ENCODE assay signal across 21 cellular contexts in genomic region chr1:24349891-24350290, GRCh38. TPM values are rescaled to one million over a fixed set of nuclear protein-coding genes. Genes with fewer than 3 reads are reported as not detected.
DNase-seq lines count a peak whose midpoint lies in the region; ATAC-seq, FAIRE-seq and TF ChIP-seq lines count a peak whose summit lies in the region.
"Had no signal": no experiment of that assay in that cellular context is flagged by ENCODE, and none has a peak within 500 bp of the region (broad histone marks: within the 10 kb centered on the region; RNA-seq: fewer than 3 reads in every experiment).

No MANE protein-coding gene starts in this region.

- no peak overlapping the region for H3K27ac ChIP-seq in tibial artery
- H3K27ac ChIP-seq: 22Rv1, coronary artery, gastroesophageal sphincter, left lung, sigmoid colon, tibial nerve, WERI-Rb-1 had no signal

- H3K36me3 ChIP-seq in bronchial epithelial cell (ENCODE audit: control insufficient read depth, insufficient read depth, low read length) (peaks cover 33% of the 10 kb centered on the region), tibial artery (no peaks in the 10 kb centered on the region)
- H3K36me3 ChIP-seq: BE2C, gastroesophageal sphincter, left lung, sigmoid colon, tibial nerve, WERI-Rb-1 had no signal

- H3K27me3 ChIP-seq in bronchial epithelial cell (ENCODE audit: control insufficient read depth, insufficient read depth, low read length) (no peaks in the 10 kb centered on the region), tibial artery (peaks cover 0 to 17% of the 10 kb centered on the region in 2 donors)
- H3K27me3 ChIP-seq: BE2C, gastroesophageal sphincter, left lung, sigmoid colon, tibial nerve had no signal

- H3K27me3 Mint-ChIP-seq in T-helper 2 cell treated with Interferon-gamma antibody and Interleukin-4, amounts not matched to agents 5 μg/mL and 100 μg/mL, for 36 hours (ENCODE audit: low read depth): peaks cover 13% of the 10 kb centered on the region
- H3K27me3 Mint-ChIP-seq in activated CD4-positive, alpha-beta T cell treated with anti-CD3 and anti-CD28 coated beads, Interleukin-2, amount 10 ng/mL, durations not matched to agents 24 days and 14 days: peaks cover 2% of the 10 kb centered on the region
- H3K27me3 Mint-ChIP-seq in CD14-positive monocyte (ENCODE audit: low read depth in 3 of 3): peaks cover 2 to 6% (median 3%) of the 10 kb centered on the region in 3 donors

- H3K4me3 ChIP-seq in bronchial epithelial cell (ENCODE audit: low read depth, low read length): no peak overlapping the region
- no peak overlapping the region for H3K4me3 ChIP-seq in tibial artery
- H3K4me3 ChIP-seq: coronary artery, gastroesophageal sphincter, left lung, sigmoid colon, tibial nerve had no signal

- peak; percentile 37 for DNase-seq in T-helper 2 cell treated with Interferon-gamma antibody and Interleukin-4, amounts not matched to agents 5 μg/mL and 100 μg/mL, for 36 hours (ENCODE audit: low spot score)
- DNase-seq in T-helper 2 cell (no peak), bronchial epithelial cell (ENCODE audit: low read depth) (peak; percentile 87), tibial artery (no peak), CD14-positive monocyte (ENCODE audit: low spot score) (no peak)
- DNase-seq in activated CD4-positive, alpha-beta T cell treated with anti-CD3 and anti-CD28 coated beads, Interleukin-2, amount 10 ng/mL, durations not matched to agents 24 days and 14 days: no peak
- DNase-seq in stimulated activated CD4-positive, alpha-beta T cell treated with anti-CD3 and anti-CD28 coated beads, Interleukin-1b, Interleukin-23, amount 100 ng/mL, for 48 hours: peak; percentile 39
- DNase-seq: BE2C, Calu3, left lung, NCI-H1694, NCI-H446, sigmoid colon, WERI-Rb-1 had no signal

- no peaks in the 10 kb centered on the region for H3K4me1 ChIP-seq in tibial artery
- H3K4me1 ChIP-seq: BE2C, gastroesophageal sphincter, left lung, sigmoid colon, tibial nerve had no signal

- H3K4me3 Mint-ChIP-seq in T-helper 2 cell treated with Interferon-gamma antibody and Interleukin-4, amounts not matched to agents 5 μg/mL and 100 μg/mL, for 36 hours: no peak overlapping the region
- H3K4me3 Mint-ChIP-seq in activated CD4-positive, alpha-beta T cell treated with anti-CD3 and anti-CD28 coated beads, Interleukin-2, amount 10 ng/mL, durations not matched to agents 24 days and 14 days: peak overlapping the region; percentile 47
- H3K4me3 Mint-ChIP-seq in CD14-positive monocyte: no peak overlapping the region

- ATAC-seq in SK-N-SH treated with all-trans-retinoic acid at 6 μM for 48 hours: no peak
- ATAC-seq: gastroesophageal sphincter, left lung had no signal

- no peaks in the 10 kb centered on the region for H3K9me3 Mint-ChIP-seq in T-helper 2 cell treated with Interferon-gamma antibody and Interleukin-4, amounts not matched to agents 5 μg/mL and 100 μg/mL, for 36 hours
- no peaks in the 10 kb centered on the region for H3K9me3 Mint-ChIP-seq in activated CD4-positive, alpha-beta T cell treated with anti-CD3 and anti-CD28 coated beads, Interleukin-2, amount 10 ng/mL, durations not matched to agents 24 days and 14 days
- peaks cover 0 to 2% (median 0%) of the 10 kb centered on the region in 7 donors for H3K9me3 Mint-ChIP-seq in CD14-positive monocyte

- intact Hi-C loops in activated CD4-positive, alpha-beta T cell treated with anti-CD3 and anti-CD28 coated beads, Interleukin-2, amount 10 ng/mL, durations not matched to agents 24 days and 14 days (cut with micrococcal nuclease): loop anchor here (2.0 kb wide), 1 partner anchor 27 kb away; no protein-coding TSS in a partner anchor
- intact Hi-C loops in tibial artery (cut with DNase I; ENCODE audit: low total_unique reads): no loop called here
- intact Hi-C loops in CD14-positive monocyte (cut with micrococcal nuclease): no loop called here

- no peak for FAIRE-seq in bronchial epithelial cell (lab: Jason Lieb, UNC)
- FAIRE-seq: endothelial cell of umbilical vein had no signal

- no peaks in the 10 kb centered on the region for H3K9me3 ChIP-seq in tibial artery
- H3K9me3 ChIP-seq: BE2C, gastroesophageal sphincter, left lung, sigmoid colon, tibial nerve had no signal

- no peaks in the 10 kb centered on the region for H3K36me3 Mint-ChIP-seq in T-helper 2 cell treated with Interferon-gamma antibody and Interleukin-4, amounts not matched to agents 5 μg/mL and 100 μg/mL, for 36 hours (ENCODE audit: low read depth)
- H3K36me3 Mint-ChIP-seq in activated CD4-positive, alpha-beta T cell treated with anti-CD3 and anti-CD28 coated beads, Interleukin-2, amount 10 ng/mL, durations not matched to agents 24 days and 14 days (ENCODE audit: low read depth): no peaks in the 10 kb centered on the region
- no peaks in the 10 kb centered on the region for H3K36me3 Mint-ChIP-seq in CD14-positive monocyte

- peaks cover 23% of the 10 kb centered on the region for H3K4me1 Mint-ChIP-seq in T-helper 2 cell treated with Interferon-gamma antibody and Interleukin-4, amounts not matched to agents 5 μg/mL and 100 μg/mL, for 36 hours (ENCODE audit: low read depth)
- peaks cover 37% of the 10 kb centered on the region for H3K4me1 Mint-ChIP-seq in activated CD4-positive, alpha-beta T cell treated with anti-CD3 and anti-CD28 coated beads, Interleukin-2, amount 10 ng/mL, durations not matched to agents 24 days and 14 days
- H3K4me1 Mint-ChIP-seq in CD14-positive monocyte: no peaks in the 10 kb centered on the region

- TF ChIP-seq CTCF in bronchial epithelial cell (IDR thresholded peaks at IDR 0.05; ENCODE audit: insufficient read depth, low read length, severe bottlenecking): no peak
- no peak for TF ChIP-seq CTCF in tibial artery (IDR thresholded peaks at IDR 0.05)
- TF ChIP-seq CTCF in CD14-positive monocyte (IDR thresholded peaks at IDR 0.05): no peak

- peak overlapping the region; percentile 35 for H3K27ac Mint-ChIP-seq in T-helper 2 cell treated with Interferon-gamma antibody and Interleukin-4, amounts not matched to agents 5 μg/mL and 100 μg/mL, for 36 hours
- H3K27ac Mint-ChIP-seq in activated CD4-positive, alpha-beta T cell treated with anti-CD3 and anti-CD28 coated beads, Interleukin-2, amount 10 ng/mL, durations not matched to agents 24 days and 14 days: peak overlapping the region; percentile 80
- H3K27ac Mint-ChIP-seq in CD14-positive monocyte: no peak overlapping the region

TF ChIP-seq in SK-N-SH treated with all-trans-retinoic acid at 6 μM for 48 hours, 23 proteins besides CTCF, POLR2A, EP300 and RAD21:
- TF ChIP-seq ESRRG (CRISPR knock-in tag; IDR thresholded peaks at IDR 0.05) (no peak), GLIS3 (CRISPR knock-in tag; IDR thresholded peaks at IDR 0.05) (no peak), ZNF70 (CRISPR knock-in tag; IDR thresholded peaks at IDR 0.05) (no peak), PATZ1 (CRISPR knock-in tag; IDR thresholded peaks at IDR 0.05; ENCODE audit: borderline replicate concordance) (no peak), ZFP3 (CRISPR knock-in tag; IDR thresholded peaks at IDR 0.05) (no peak), TOX (CRISPR knock-in tag; IDR thresholded peaks at IDR 0.05; ENCODE audit: borderline replicate concordance) (no peak), ZC3H10 (CRISPR knock-in tag; IDR thresholded peaks at IDR 0.05) (no peak), ZNF8 (CRISPR knock-in tag; IDR thresholded peaks at IDR 0.05) (no peak), OSR1 (CRISPR knock-in tag; IDR thresholded peaks at IDR 0.05) (no peak), BACH2 (CRISPR knock-in tag; IDR thresholded peaks at IDR 0.05; ENCODE audit: borderline replicate concordance) (no peak), CSDC2 (CRISPR knock-in tag; IDR thresholded peaks at IDR 0.05) (no peak), TCF4 (CRISPR knock-in tag; IDR thresholded peaks at IDR 0.05; ENCODE audit: borderline replicate concordance) (no peak), ARNTL (CRISPR knock-in tag; IDR thresholded peaks at IDR 0.05; ENCODE audit: borderline replicate concordance, low read depth) (no peak)
TF ChIP-seq in SK-N-SH treated with all-trans-retinoic acid at 6 μM for 48 hours: peak in this region for 0.

RNA-seq across cellular contexts. Expression of gene GRHL3, which starts 30.7 kb away (rescaled TPM):
- total RNA-seq in activated CD4-positive, alpha-beta T cell treated with anti-CD3 and anti-CD28 coated beads, Interleukin-2, amount 10 ng/mL, durations not matched to agents 24 days and 14 days: not detected in 2 replicates
- 20.5 and 49.8 TPM in 2 replicates for total RNA-seq in bronchial epithelial cell
- not detected for polyA plus RNA-seq in CD14-positive monocyte
- total RNA-seq: endothelial cell of umbilical vein, M059J, sigmoid colon, tibial nerve had no signal
- polyA plus RNA-seq: endothelial cell of umbilical vein had no signal

Comparison
In these comparisons a context has a peak if more than half of its experiments do, and no peak if none do; other contexts are left out.
1. DNase-seq: peak in T-helper 2 cell treated with Interferon-gamma antibody and Interleukin-4, amounts not matched to agents 5 μg/mL and 100 μg/mL, for 36 hours (single experiment), bronchial epithelial cell (single experiment) and stimulated activated CD4-positive, alpha-beta T cell treated with anti-CD3 and anti-CD28 coated beads, Interleukin-1b, Interleukin-23, amount 100 ng/mL, for 48 hours (single experiment); none in T-helper 2 cell (0 of 5), activated CD4-positive, alpha-beta T cell treated with anti-CD3 and anti-CD28 coated beads, Interleukin-2, amount 10 ng/mL, durations not matched to agents 24 days and 14 days (single experiment), tibial artery (0 of 2) and CD14-positive monocyte (single experiment).
2. H3K27ac Mint-ChIP-seq: peak in T-helper 2 cell treated with Interferon-gamma antibody and Interleukin-4, amounts not matched to agents 5 μg/mL and 100 μg/mL, for 36 hours (single experiment) and activated CD4-positive, alpha-beta T cell treated with anti-CD3 and anti-CD28 coated beads, Interleukin-2, amount 10 ng/mL, durations not matched to agents 24 days and 14 days (single experiment); none in CD14-positive monocyte (0 of 7).
3. RNA of gene GRHL3, which starts 30.7 kb away (total RNA-seq): 20.5 to 49.8 TPM in bronchial epithelial cell; not detected in activated CD4-positive, alpha-beta T cell treated with anti-CD3 and anti-CD28 coated beads, Interleukin-2, amount 10 ng/mL, durations not matched to agents 24 days and 14 days; every median in the first group is over 10 times any median in the second.